Comparison of ENCODE assay signal across 25 cellular contexts in the genomic region with DNA sequence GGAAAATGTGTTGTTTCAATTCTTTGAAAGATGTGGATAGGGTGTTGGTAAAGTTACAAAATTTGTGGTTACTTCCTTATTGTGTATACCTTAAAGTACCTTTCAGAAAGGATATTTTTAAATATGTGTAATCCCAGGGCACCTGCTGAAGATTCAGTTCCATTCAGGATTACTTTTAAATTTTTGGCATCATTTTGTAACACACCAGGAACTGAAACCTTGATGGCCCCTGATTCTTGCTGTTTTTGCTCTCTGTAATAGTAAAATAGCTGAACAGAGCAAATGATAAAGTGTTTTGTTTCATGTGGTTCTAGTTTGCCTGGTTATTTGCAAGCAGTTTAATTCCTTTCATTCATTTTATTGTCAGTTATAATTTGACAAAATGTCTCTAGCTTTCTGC.
"Had no signal": no experiment of that assay in that cellular context is flagged by ENCODE, and none has a peak within 500 bp of the region (broad histone marks: within the 10 kb centered on the region; RNA-seq: fewer than 3 reads in every experiment).

No MANE protein-coding gene starts in this region.

- H3K27ac ChIP-seq: ovary, prostate gland, right atrium auricular region had no signal

- H3K4me1 ChIP-seq: prostate gland had no signal

- H3K4me3 ChIP-seq: lung, ovary, prostate gland, right atrium auricular region, spleen, thoracic aorta, upper lobe of left lung had no signal

- FAIRE-seq: kidney had no signal

- ATAC-seq: esophagus mucosa; left lobe of liver; naive thymus-derived CD4-positive, alpha-beta T cell had no signal

- H3K27ac Mint-ChIP-seq: activated T-helper 1 cell treated with anti-CD3 and anti-CD28 coated beads, Interleukin-12 subunit alpha, Interleukin-12 subunit beta, Interleukin-2, Interleukin-4 antibody, amounts not matched to agents 30 ng/mL and 10 ng/mL and 1 ng/mL, durations not matched to agents 14 hours and 24 hours and 36 hours; brain had no signal

- H3K27me3 Mint-ChIP-seq: brain; naive thymus-derived CD4-positive, alpha-beta T cell had no signal

- H3K9me3 ChIP-seq: ovary, prostate gland, right atrium auricular region, spleen, thoracic aorta, upper lobe of left lung had no signal

- H3K4me3 Mint-ChIP-seq: activated T-helper 1 cell treated with anti-CD3 and anti-CD28 coated beads, Interleukin-12 subunit alpha, Interleukin-12 subunit beta, Interleukin-2, Interleukin-4 antibody, amounts not matched to agents 30 ng/mL and 10 ng/mL and 1 ng/mL, durations not matched to agents 14 hours and 24 hours and 36 hours; brain; naive thymus-derived CD4-positive, alpha-beta T cell had no signal

- H3K9me3 Mint-ChIP-seq: activated T-helper 1 cell treated with anti-CD3 and anti-CD28 coated beads, Interleukin-12 subunit alpha, Interleukin-12 subunit beta, Interleukin-2, Interleukin-4 antibody, amounts not matched to agents 30 ng/mL and 10 ng/mL and 1 ng/mL, durations not matched to agents 14 hours and 24 hours and 36 hours had no signal

- H3K27me3 ChIP-seq: ovary, right atrium auricular region, spleen, upper lobe of left lung had no signal

- DNase-seq: activated CD4-positive, alpha-beta T cell treated with anti-CD3 and anti-CD28 coated beads for 1 hour; activated CD4-positive, alpha-beta T cell treated with anti-CD3 and anti-CD28 coated beads, Interleukin-2, amount 50 U/mL, for 1 hour; activated CD8-positive, alpha-beta memory T cell treated with anti-CD3 and anti-CD28 coated beads, Interleukin-2, amount 50 U/mL, for 48 hours; activated gamma-delta T cell; activated naive CD4-positive, alpha-beta T cell treated with anti-CD3 and anti-CD28 coated beads, Interleukin-2, amount 50 U/mL, for 16 hours; aorta; effector memory CD4-positive, alpha-beta T cell; foreskin melanocyte; kidney; naive thymus-derived CD4-positive, alpha-beta T cell; ovary; spleen; stimulated activated CD4-positive, alpha-beta T cell treated with anti-CD3 and anti-CD28 coated beads, Interleukin-4, amount 100 ng/mL, for 1 hour; stimulated activated naive CD4-positive, alpha-beta T cell; T-helper 1 cell; T-helper 9 cell; upper lobe of left lung had no signal

- H3K36me3 ChIP-seq: ovary, prostate gland, thoracic aorta had no signal
